Comparison of ENCODE assay signal across 7 cellular contexts in genomic region chr2:167212054-167212648, GRCh38.
DNase-seq lines count a peak whose midpoint lies in the region; ATAC-seq, FAIRE-seq and TF ChIP-seq lines count a peak whose summit lies in the region.

No MANE protein-coding gene starts in this region.

- no peak overlapping the region for H2BK120ac ChIP-seq in H1 (replicated peaks; ENCODE audit: low read depth, low read length)

- POLR2A ChIA-PET in H1 (lab: Charles Lee; ENCODE audit: partially characterized antibody), result no interaction called here

- no peak overlapping the region for H3K4ac ChIP-seq in H1 (replicated peaks; ENCODE audit: insufficient read length, low read depth, low read length)

- no peak overlapping the region for H3K9ac ChIP-seq in H1 (replicated peaks in 1 of 4; ENCODE audit: extremely low read depth in 1 of 4, low read depth in 3 of 4, low read length in 3 of 4)

- H3K18ac ChIP-seq in H1 (ENCODE audit: extremely low read depth, low read length), result no peak overlapping the region

- no peak overlapping the region for H2AFZ ChIP-seq in H1 (ENCODE audit: low read length)

- H3K56ac ChIP-seq in H1 (replicated peaks; ENCODE audit: insufficient read length, low read depth, low read length), result no peak overlapping the region

- TF ChIP-seq RAD21 in H1 (IDR thresholded peaks at IDR 0.05 in 1 of 2, conservative IDR thresholded peaks at IDR 0.05 in 1 of 2; ENCODE audit: low read depth in 2 of 2, low read length in 2 of 2), result peak; percentile 73 to 77

- TF ChIP-seq EP300 in H1 (IDR thresholded peaks at IDR 0.05; ENCODE audit: borderline replicate concordance in 1 of 2, low read depth in 2 of 2, low read length in 2 of 2), result no peak

- 18% methylated on average over 3 of the region's 3 CpGs; no CpG with 5 or more reads in 1 of the 2 experiments for WGBS in H1 (ENCODE audit: extremely low coverage in 1 of 2, insufficient coverage in 1 of 2, insufficient read length in 1 of 2, insufficient replicate concordance in 2 of 2, low coverage in 1 of 2, low lambda C conversion rate in 2 of 2, missing lambda C conversion rate in 1 of 2), 2 experiments

- no peaks in the 10 kb centered on the region for H3K23me2 ChIP-seq in H1 (ENCODE audit: low read depth, low read length)

- H3K36me3 ChIP-seq in Peyer's patch, result no peaks in the 10 kb centered on the region
- H3K36me3 ChIP-seq in H1 (ENCODE audit: control insufficient read depth in 2 of 4, insufficient read depth in 4 of 4, low read length in 3 of 4), result no peaks in the 10 kb centered on the region

- H3K79me1 ChIP-seq in H1 (ENCODE audit: low read depth, low read length), result no peaks in the 10 kb centered on the region

- no peak overlapping the region for H4K5ac ChIP-seq in H1 (ENCODE audit: insufficient read length, low read depth, low read length)

- ATAC-seq in GM19468 (IDR thresholded peaks at IDR 0.05; ENCODE audit: extremely low read depth, unreplicated experiment) (peak; percentile 72), HG03280 (IDR thresholded peaks at IDR 0.05; ENCODE audit: unreplicated experiment) (no peak)

- TF ChIP-seq CTCF in Peyer's patch (IDR thresholded peaks at IDR 0.05) (peak in 5 of 6 experiments; percentile 38 to 50 (median 46)), H1 (IDR thresholded peaks at IDR 0.05; ENCODE audit: control extremely low read depth in 1 of 3, insufficient read depth in 1 of 3, low read depth in 1 of 3, low read length in 3 of 3) (peak in 2 of 3 experiments; percentile 61 to 65; a peak in 3 of 4 replicates)

- CTCF ChIA-PET in H1 (lab: Charles Lee; ENCODE audit: partially characterized antibody), result interaction anchor here (0.6 to 3.7 kb wide), 28 partner anchors 9 to 906 kb away, joined by 3 to 24 read pairs (median 3); no protein-coding TSS in a partner anchor

- H4K8ac ChIP-seq in H1 (ENCODE audit: extremely low read depth, insufficient read depth, low read length), result no peak overlapping the region

- H3K27me3 ChIP-seq in Peyer's patch (no peaks in the 10 kb centered on the region), H1 (replicated peaks in 1 of 4; ENCODE audit: control insufficient read depth in 3 of 4, extremely low read depth in 1 of 4, insufficient read depth in 3 of 4, low read length in 3 of 4) (no peaks in the 10 kb centered on the region)

- H3K4me2 ChIP-seq in H1 (ENCODE audit: insufficient read depth in 1 of 2, low read depth in 2 of 2, low read length in 2 of 2), result no peak overlapping the region

- no peak overlapping the region for H4K91ac ChIP-seq in H1 (replicated peaks; ENCODE audit: insufficient read length, low read length)

- H3K14ac ChIP-seq in H1 (ENCODE audit: insufficient read length), result no peak overlapping the region

- H3K9me3 ChIP-seq in Peyer's patch (no peaks in the 10 kb centered on the region), H1 (ENCODE audit: insufficient read depth in 2 of 2, low read depth in 1 of 2, low read length in 1 of 2) (no peaks in the 10 kb centered on the region)

- no peaks in the 10 kb centered on the region for H4K20me1 ChIP-seq in H1 (replicated peaks in 1 of 2; ENCODE audit: control insufficient read depth in 1 of 2, insufficient read depth in 2 of 2, low read length in 2 of 2)

- H3K79me2 ChIP-seq in H1 (ENCODE audit: control insufficient read depth in 1 of 2, insufficient read depth in 2 of 2, low read length in 2 of 2), result no peaks in the 10 kb centered on the region

- DNase-seq in EH (ENCODE audit: low read depth) (peak; percentile 67), HT1080 (ENCODE audit: low read depth) (peak; percentile 45), Peyer's patch (no peak), H1 (ENCODE audit: low read depth in 1 of 2, low spot score in 2 of 2) (no peak), mucosa of gallbladder (ENCODE audit: low spot score) (peak; percentile 40)

- no peak overlapping the region for H2AK5ac ChIP-seq in H1 (ENCODE audit: low read depth, low read length)

- no peak overlapping the region for H3K23ac ChIP-seq in H1 (ENCODE audit: insufficient read length)

- no peak overlapping the region for H2BK5ac ChIP-seq in H1 (ENCODE audit: low read depth, low read length)

- TF ChIP-seq POLR2A in Peyer's patch (IDR thresholded peaks at IDR 0.05) (no peak), H1 (IDR thresholded peaks at IDR 0.05; ENCODE audit: control extremely low read depth in 1 of 2, low read depth in 2 of 2, low read length in 2 of 2) (no peak)

- no peak overlapping the region for H3K4me3 ChIP-seq in Peyer's patch
- no peak overlapping the region for H3K4me3 ChIP-seq in H1 (ENCODE audit: extremely low read depth in 1 of 4, insufficient read depth in 2 of 4, low read depth in 3 of 4, low read length in 4 of 4)

- H3K27ac ChIP-seq in Peyer's patch (no peak overlapping the region), H1 (ENCODE audit: low read depth, low read length) (no peak overlapping the region)

- no peak overlapping the region for H2BK20ac ChIP-seq in H1 (ENCODE audit: low read length)

- no peak overlapping the region for H2BK15ac ChIP-seq in H1 (ENCODE audit: low read length)

- H3K4me1 ChIP-seq in Peyer's patch (no peaks in the 10 kb centered on the region), H1 (replicated peaks in 1 of 4; ENCODE audit: control insufficient read depth in 3 of 4, insufficient read depth in 4 of 4, low read length in 3 of 4) (no peaks in the 10 kb centered on the region; a peak in 1 of 7 replicates)

- H2BK12ac ChIP-seq in H1 (ENCODE audit: low read depth, low read length), result no peak overlapping the region

- peak; percentile 65 for FAIRE-seq in H1 (lab: Jason Lieb, UNC)

TF ChIP-seq in H1, 55 proteins besides CTCF, POLR2A, EP300 and RAD21:
- TF ChIP-seq TAF1 (IDR thresholded peaks at IDR 0.05; ENCODE audit: low read depth, low read length) (no peak), KDM1A (IDR thresholded peaks at IDR 0.05; ENCODE audit: borderline replicate concordance, low read length) (no peak), SIN3A (conservative IDR thresholded peaks at IDR 0.05 in 1 of 2, IDR thresholded peaks at IDR 0.05 in 1 of 2; ENCODE audit: low read depth in 1 of 2, low read length in 2 of 2) (no peak), CTBP2 (IDR thresholded peaks at IDR 0.05; ENCODE audit: borderline replicate concordance, insufficient read depth, insufficient read length, low read length) (no peak), SUZ12 (IDR thresholded peaks at IDR 0.05; ENCODE audit: low read length) (no peak), TCF12 (IDR thresholded peaks at IDR 0.05; ENCODE audit: low read depth, low read length) (no peak), KDM5A (IDR thresholded peaks at IDR 0.05; ENCODE audit: low read length) (no peak), PHF8 (conservative IDR thresholded peaks at IDR 0.05; ENCODE audit: low read depth, low read length) (no peak), KDM4A (IDR thresholded peaks at IDR 0.05; ENCODE audit: low read depth, low read length, severe bottlenecking) (no peak), NANOG (IDR thresholded peaks at IDR 0.05; ENCODE audit: insufficient read depth, low read depth, low read length, poor library complexity, severe bottlenecking) (no peak), MAFK (IDR thresholded peaks at IDR 0.05; ENCODE audit: low read depth, low read length) (no peak), SIX5 (IDR thresholded peaks at IDR 0.05; ENCODE audit: low read depth, low read length) (no peak), CBX5 (IDR thresholded peaks at IDR 0.05; ENCODE audit: low read depth, low read length) (no peak), ATF3 (IDR thresholded peaks at IDR 0.05; ENCODE audit: insufficient read depth, low read depth, low read length) (no peak), BACH1 (IDR thresholded peaks at IDR 0.05; ENCODE audit: low read length) (no peak), CHD1 (IDR thresholded peaks at IDR 0.05; ENCODE audit: low read depth, low read length) (no peak), TBP (IDR thresholded peaks at IDR 0.05; ENCODE audit: low read depth, low read length) (no peak), RNF2 (IDR thresholded peaks at IDR 0.05; ENCODE audit: borderline replicate concordance, low read depth, low read length, missing control alignments, poor library complexity, severe bottlenecking) (no peak), CHD2 (IDR thresholded peaks at IDR 0.05; ENCODE audit: low read length) (no peak), TAF7 (optimal IDR thresholded peaks at IDR 0.05; ENCODE audit: borderline replicate concordance, low read depth, low read length) (no peak)

Comparison
In these comparisons a context has a peak if more than half of its experiments do, and no peak if none do; other contexts are left out.
1. DNase-seq: peak in EH (single experiment), HT1080 (single experiment) and mucosa of gallbladder (single experiment); none in Peyer's patch (0 of 3) and H1 (0 of 2).